1 cellular context compared by ENCODE assay signal in the genomic region with DNA sequence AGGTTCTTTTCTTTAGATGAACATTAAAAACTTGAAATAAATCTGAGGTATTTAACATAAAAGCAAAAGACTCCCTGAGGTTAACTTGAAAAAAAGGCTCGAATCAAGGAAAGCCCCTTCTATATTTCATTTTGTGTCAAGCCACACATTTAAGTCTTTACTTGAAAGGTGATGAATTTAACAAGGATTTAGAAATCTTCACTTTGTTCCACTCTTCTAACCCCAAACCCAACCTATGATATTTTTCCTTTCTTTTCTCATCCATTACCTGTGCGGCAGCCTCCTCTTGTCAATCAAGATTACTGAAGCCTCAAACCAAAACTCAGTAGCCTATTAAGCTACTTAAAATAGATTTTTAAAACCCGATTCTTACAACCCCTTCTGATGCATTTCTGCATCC.
TF ChIP-seq lines count a peak whose summit lies in the region.

No MANE protein-coding gene starts in this region.

TF ChIP-seq in GM12878, 131 proteins besides CTCF, POLR2A, EP300 and RAD21 (continues in another document):
- TF ChIP-seq PAX8 (IDR thresholded peaks at IDR 0.05) (no peak), RFX5 (IDR thresholded peaks at IDR 0.05; ENCODE audit: low read depth, low read length) (no peak), SIX5 (IDR thresholded peaks at IDR 0.05; ENCODE audit: low read depth, low read length, severe bottlenecking) (no peak), IRF5 (IDR thresholded peaks at IDR 0.05; ENCODE audit: borderline replicate concordance) (no peak), ATF7 (IDR thresholded peaks at IDR 0.05; ENCODE audit: low read depth) (no peak), SMARCA5 (IDR thresholded peaks at IDR 0.05) (no peak), FOXK2 (IDR thresholded peaks at IDR 0.05) (no peak), NFIC (IDR thresholded peaks at IDR 0.05; ENCODE audit: low read depth, low read length) (peak; percentile 57; the same call in 1 of the 2 replicates), STAT1 (conservative IDR thresholded peaks at IDR 0.05) (no peak), PBX3 (IDR thresholded peaks at IDR 0.05; ENCODE audit: insufficient replicate concordance, low read depth, low read length) (peak; percentile 41), ZNF622 (IDR thresholded peaks at IDR 0.05) (no peak), JUNB (IDR thresholded peaks at IDR 0.05) (0 out of 2 replicates have a peak, but pooled peaks have one; percentile 14), ZNF687 (IDR thresholded peaks at IDR 0.05) (no peak), ETV6 (conservative IDR thresholded peaks at IDR 0.05 in 1 of 2, IDR thresholded peaks at IDR 0.05 in 1 of 2; ENCODE audit: borderline replicate concordance in 1 of 2, low read depth in 1 of 2) (no peak), EZH2 (IDR thresholded peaks at IDR 0.05; ENCODE audit: borderline replicate concordance, control insufficient read depth, low read depth, low read length) (no peak), NR2C2 (IDR thresholded peaks at IDR 0.05; ENCODE audit: borderline replicate concordance, control insufficient read depth, insufficient read length, low read depth) (no peak), MLLT1 (IDR thresholded peaks at IDR 0.05) (no peak), POU2F2 (IDR thresholded peaks at IDR 0.05; ENCODE audit: borderline replicate concordance, low read depth, low read length) (no peak), ASH2L (IDR thresholded peaks at IDR 0.05; ENCODE audit: borderline replicate concordance, low read depth) (no peak), POLR2AphosphoS2 (IDR thresholded peaks at IDR 0.05; ENCODE audit: low read depth, low read length) (no peak), KDM1A (IDR thresholded peaks at IDR 0.05; ENCODE audit: borderline replicate concordance) (no peak), MEF2B (IDR thresholded peaks at IDR 0.05; ENCODE audit: partially characterized antibody, poor library complexity, severe bottlenecking) (peak; percentile 26), USF1 (IDR thresholded peaks at IDR 0.05; ENCODE audit: borderline replicate concordance, extremely low read length, insufficient read depth, low read depth, low read length) (no peak), DPF2 (IDR thresholded peaks at IDR 0.05) (0 out of 2 replicates have a peak, but pooled peaks have one; percentile 24), TCF7 (IDR thresholded peaks at IDR 0.05; ENCODE audit: borderline replicate concordance) (peak; percentile 14; the same call in 1 of the 2 replicates), EGR1 (IDR thresholded peaks at IDR 0.05; ENCODE audit: borderline replicate concordance in 1 of 2, low read depth in 2 of 2, low read length in 2 of 2) (no peak), MEF2A (IDR thresholded peaks at IDR 0.05; ENCODE audit: insufficient read depth, low read depth, low read length) (peak; percentile 62; the same call in 1 of the 2 replicates), ESRRA (IDR thresholded peaks at IDR 0.05; ENCODE audit: low read length) (no peak), ZNF217 (IDR thresholded peaks at IDR 0.05) (peak; percentile 49; the same call in 1 of the 2 replicates), IKZF2 (IDR thresholded peaks at IDR 0.05) (peak in 1 of 2 experiments; percentile 25; a peak in 2 of 4 replicates), WRNIP1 (IDR thresholded peaks at IDR 0.05; ENCODE audit: borderline replicate concordance, low read depth, low read length) (no peak), EED (IDR thresholded peaks at IDR 0.05; ENCODE audit: low read depth) (no peak), MTA2 (IDR thresholded peaks at IDR 0.05; ENCODE audit: low read depth) (peak; percentile 61)
- TF ChIP-seq, protein P1, sequence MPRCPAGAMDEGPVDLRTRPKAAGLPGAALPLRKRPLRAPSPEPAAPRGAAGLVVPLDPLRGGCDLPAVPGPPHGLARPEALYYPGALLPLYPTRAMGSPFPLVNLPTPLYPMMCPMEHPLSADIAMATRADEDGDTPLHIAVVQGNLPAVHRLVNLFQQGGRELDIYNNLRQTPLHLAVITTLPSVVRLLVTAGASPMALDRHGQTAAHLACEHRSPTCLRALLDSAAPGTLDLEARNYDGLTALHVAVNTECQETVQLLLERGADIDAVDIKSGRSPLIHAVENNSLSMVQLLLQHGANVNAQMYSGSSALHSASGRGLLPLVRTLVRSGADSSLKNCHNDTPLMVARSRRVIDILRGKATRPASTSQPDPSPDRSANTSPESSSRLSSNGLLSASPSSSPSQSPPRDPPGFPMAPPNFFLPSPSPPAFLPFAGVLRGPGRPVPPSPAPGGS (IDR thresholded peaks at IDR 0.05; ENCODE audit: borderline replicate concordance, insufficient read depth, low read depth, low read length, poor library complexity, severe bottlenecking): no peak
- TF ChIP-seq, protein P2, sequence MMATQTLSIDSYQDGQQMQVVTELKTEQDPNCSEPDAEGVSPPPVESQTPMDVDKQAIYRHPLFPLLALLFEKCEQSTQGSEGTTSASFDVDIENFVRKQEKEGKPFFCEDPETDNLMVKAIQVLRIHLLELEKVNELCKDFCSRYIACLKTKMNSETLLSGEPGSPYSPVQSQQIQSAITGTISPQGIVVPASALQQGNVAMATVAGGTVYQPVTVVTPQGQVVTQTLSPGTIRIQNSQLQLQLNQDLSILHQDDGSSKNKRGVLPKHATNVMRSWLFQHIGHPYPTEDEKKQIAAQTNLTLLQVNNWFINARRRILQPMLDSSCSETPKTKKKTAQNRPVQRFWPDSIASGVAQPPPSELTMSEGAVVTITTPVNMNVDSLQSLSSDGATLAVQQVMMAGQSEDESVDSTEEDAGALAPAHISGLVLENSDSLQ (IDR thresholded peaks at IDR 0.05): peak; percentile 87
- TF ChIP-seq, protein P3, sequence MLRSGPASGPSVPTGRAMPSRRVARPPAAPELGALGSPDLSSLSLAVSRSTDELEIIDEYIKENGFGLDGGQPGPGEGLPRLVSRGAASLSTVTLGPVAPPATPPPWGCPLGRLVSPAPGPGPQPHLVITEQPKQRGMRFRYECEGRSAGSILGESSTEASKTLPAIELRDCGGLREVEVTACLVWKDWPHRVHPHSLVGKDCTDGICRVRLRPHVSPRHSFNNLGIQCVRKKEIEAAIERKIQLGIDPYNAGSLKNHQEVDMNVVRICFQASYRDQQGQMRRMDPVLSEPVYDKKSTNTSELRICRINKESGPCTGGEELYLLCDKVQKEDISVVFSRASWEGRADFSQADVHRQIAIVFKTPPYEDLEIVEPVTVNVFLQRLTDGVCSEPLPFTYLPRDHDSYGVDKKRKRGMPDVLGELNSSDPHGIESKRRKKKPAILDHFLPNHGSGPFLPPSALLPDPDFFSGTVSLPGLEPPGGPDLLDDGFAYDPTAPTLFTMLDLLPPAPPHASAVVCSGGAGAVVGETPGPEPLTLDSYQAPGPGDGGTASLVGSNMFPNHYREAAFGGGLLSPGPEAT (IDR thresholded peaks at IDR 0.05; ENCODE audit: low read depth): peak; percentile 79; the same call in 1 of the 2 replicates
- TF ChIP-seq, protein P4, sequence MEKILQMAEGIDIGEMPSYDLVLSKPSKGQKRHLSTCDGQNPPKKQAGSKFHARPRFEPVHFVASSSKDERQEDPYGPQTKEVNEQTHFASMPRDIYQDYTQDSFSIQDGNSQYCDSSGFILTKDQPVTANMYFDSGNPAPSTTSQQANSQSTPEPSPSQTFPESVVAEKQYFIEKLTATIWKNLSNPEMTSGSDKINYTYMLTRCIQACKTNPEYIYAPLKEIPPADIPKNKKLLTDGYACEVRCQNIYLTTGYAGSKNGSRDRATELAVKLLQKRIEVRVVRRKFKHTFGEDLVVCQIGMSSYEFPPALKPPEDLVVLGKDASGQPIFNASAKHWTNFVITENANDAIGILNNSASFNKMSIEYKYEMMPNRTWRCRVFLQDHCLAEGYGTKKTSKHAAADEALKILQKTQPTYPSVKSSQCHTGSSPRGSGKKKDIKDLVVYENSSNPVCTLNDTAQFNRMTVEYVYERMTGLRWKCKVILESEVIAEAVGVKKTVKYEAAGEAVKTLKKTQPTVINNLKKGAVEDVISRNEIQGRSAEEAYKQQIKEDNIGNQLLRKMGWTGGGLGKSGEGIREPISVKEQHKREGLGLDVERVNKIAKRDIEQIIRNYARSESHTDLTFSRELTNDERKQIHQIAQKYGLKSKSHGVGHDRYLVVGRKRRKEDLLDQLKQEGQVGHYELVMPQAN (conservative IDR thresholded peaks at IDR 0.05): no peak
- TF ChIP-seq, protein P5, sequence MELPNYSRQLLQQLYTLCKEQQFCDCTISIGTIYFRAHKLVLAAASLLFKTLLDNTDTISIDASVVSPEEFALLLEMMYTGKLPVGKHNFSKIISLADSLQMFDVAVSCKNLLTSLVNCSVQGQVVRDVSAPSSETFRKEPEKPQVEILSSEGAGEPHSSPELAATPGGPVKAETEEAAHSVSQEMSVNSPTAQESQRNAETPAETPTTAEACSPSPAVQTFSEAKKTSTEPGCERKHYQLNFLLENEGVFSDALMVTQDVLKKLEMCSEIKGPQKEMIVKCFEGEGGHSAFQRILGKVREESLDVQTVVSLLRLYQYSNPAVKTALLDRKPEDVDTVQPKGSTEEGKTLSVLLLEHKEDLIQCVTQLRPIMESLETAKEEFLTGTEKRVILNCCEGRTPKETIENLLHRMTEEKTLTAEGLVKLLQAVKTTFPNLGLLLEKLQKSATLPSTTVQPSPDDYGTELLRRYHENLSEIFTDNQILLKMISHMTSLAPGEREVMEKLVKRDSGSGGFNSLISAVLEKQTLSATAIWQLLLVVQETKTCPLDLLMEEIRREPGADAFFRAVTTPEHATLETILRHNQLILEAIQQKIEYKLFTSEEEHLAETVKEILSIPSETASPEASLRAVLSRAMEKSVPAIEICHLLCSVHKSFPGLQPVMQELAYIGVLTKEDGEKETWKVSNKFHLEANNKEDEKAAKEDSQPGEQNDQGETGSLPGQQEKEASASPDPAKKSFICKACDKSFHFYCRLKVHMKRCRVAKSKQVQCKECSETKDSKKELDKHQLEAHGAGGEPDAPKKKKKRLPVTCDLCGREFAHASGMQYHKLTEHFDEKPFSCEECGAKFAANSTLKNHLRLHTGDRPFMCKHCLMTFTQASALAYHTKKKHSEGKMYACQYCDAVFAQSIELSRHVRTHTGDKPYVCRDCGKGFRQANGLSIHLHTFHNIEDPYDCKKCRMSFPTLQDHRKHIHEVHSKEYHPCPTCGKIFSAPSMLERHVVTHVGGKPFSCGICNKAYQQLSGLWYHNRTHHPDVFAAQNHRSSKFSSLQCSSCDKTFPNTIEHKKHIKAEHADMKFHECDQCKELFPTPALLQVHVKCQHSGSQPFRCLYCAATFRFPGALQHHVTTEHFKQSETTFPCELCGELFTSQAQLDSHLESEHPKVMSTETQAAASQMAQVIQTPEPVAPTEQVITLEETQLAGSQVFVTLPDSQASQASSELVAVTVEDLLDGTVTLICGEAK (IDR thresholded peaks at IDR 0.05; ENCODE audit: borderline replicate concordance): no peak
